In genomic region chr2:162365392-162365791, GRCh38 we compare ENCODE assay signal across 18 cellular contexts.
"Had no signal": no experiment of that assay in that cellular context is flagged by ENCODE, and none has a peak within 500 bp of the region (broad histone marks: within the 10 kb centered on the region; RNA-seq: fewer than 3 reads in every experiment).

No MANE protein-coding gene starts in this region.

- ATAC-seq: effector memory CD8-positive, alpha-beta T cell; left lobe of liver; natural killer cell treated with Interleukin-12 subunit alpha and Interleukin-12 subunit beta and Interleukin-15 and Interleukin-18, amount 100 ng/mL, for 72 hours; right lobe of liver; stimulated activated naive B cell treated with anti-CD40 and anti-IgM and Interleukin-4, amounts not matched to agents 10 μg/mL and 1 μg/mL and 100 μg/mL, for 72 hours; upper lobe of right lung had no signal

- H3K27ac ChIP-seq: coronary artery, esophagus squamous epithelium, parathyroid adenoma, right lobe of liver, thoracic aorta, tibial nerve, upper lobe of right lung, uterus had no signal

- H3K27me3 ChIP-seq: esophagus squamous epithelium, right lobe of liver, tibial nerve, upper lobe of right lung, uterus had no signal

- H3K36me3 ChIP-seq: right lobe of liver, thoracic aorta, tibial nerve, upper lobe of right lung, uterus had no signal

- H3K4me1 ChIP-seq: esophagus squamous epithelium, parathyroid adenoma, right lobe of liver, upper lobe of right lung, uterus had no signal

- H3K4me3 ChIP-seq: coronary artery, esophagus squamous epithelium, lung, right lobe of liver, thoracic aorta, tibial nerve, upper lobe of right lung, uterus had no signal

- DNase-seq: effector memory CD8-positive, alpha-beta T cell; erythroblast; esophagus squamous epithelium; kidney; right lobe of liver; small intestine; stimulated activated CD4-positive, alpha-beta T cell treated with anti-CD3 and anti-CD28 coated beads, Interleukin-15, amount 100 ng/mL, for 24 hours; stimulated activated CD4-positive, alpha-beta T cell treated with anti-CD3 and anti-CD28 coated beads, Interleukin-2, amount 100 ng/mL, for 48 hours; stimulated activated naive B cell treated with anti-CD40 and anti-IgM and Interleukin-4, amounts not matched to agents 10 μg/mL and 1 μg/mL and 100 μg/mL, for 72 hours; upper lobe of right lung; uterus had no signal

- H2AFZ ChIP-seq: parathyroid adenoma had no signal

- H3K79me2 ChIP-seq: parathyroid adenoma had no signal

- H3K9me3 ChIP-seq: esophagus squamous epithelium, right lobe of liver, thoracic aorta, tibial nerve, upper lobe of right lung, uterus had no signal

- H3K9ac ChIP-seq: parathyroid adenoma had no signal
